ENCODE assay signal across 27 cellular contexts in genomic region chr3:132837615-132838014, GRCh38.
DNase-seq lines count a peak whose midpoint lies in the region; ATAC-seq, FAIRE-seq and TF ChIP-seq lines count a peak whose summit lies in the region.
"Had no signal": no experiment of that assay in that cellular context is flagged by ENCODE, and none has a peak within 500 bp of the region (broad histone marks: within the 10 kb centered on the region; RNA-seq: fewer than 3 reads in every experiment).

No MANE protein-coding gene starts in this region.

- H3K27ac ChIP-seq in K562 (ENCODE audit: extremely low read depth, low read depth, low read length) (no peak overlapping the region), breast epithelium (no peak overlapping the region), ovary (no peak overlapping the region)
- H3K27ac ChIP-seq: 22Rv1, BLaER1 had no signal

- no TSS peak for BruUV-seq in K562 (replicated peaks; lab: Mats Ljungman, UMichigan)

- WGBS in K562 (ENCODE audit: insufficient coverage, low coverage, missing lambda C conversion rate): 48% methylated on average over 2 of the region's 2 CpGs
- WGBS in ovary, 3 donors: 84 to 91% (median 91%) methylated on average over 2 of the region's 2 CpGs

- no peak overlapping the region for H3K9ac ChIP-seq in K562 (ENCODE audit: insufficient read depth in 1 of 2, low read depth in 2 of 2, low read length in 2 of 2)
- H3K9ac ChIP-seq: BLaER1 had no signal

- H3K4me1 ChIP-seq in K562 (replicated peaks in 1 of 2; ENCODE audit: control insufficient read depth in 2 of 2, insufficient read depth in 2 of 2, low read length in 2 of 2) (no peaks in the 10 kb centered on the region), breast epithelium (no peaks in the 10 kb centered on the region), ovary (ENCODE audit: insufficient read depth) (no peaks in the 10 kb centered on the region)
- H3K4me1 ChIP-seq: BE2C, BLaER1 had no signal

- in situ Hi-C loops in K562 (cut with MboI): no loop called here

- no peak for TF ChIP-seq POLR2A in K562 (conservative IDR thresholded peaks at IDR 0.05)
- TF ChIP-seq POLR2A in breast epithelium (IDR thresholded peaks at IDR 0.05): no peak
- no peak for TF ChIP-seq POLR2A in ovary (IDR thresholded peaks at IDR 0.05)

- TF ChIP-seq CTCF in K562 (IDR thresholded peaks at IDR 0.05 in 2 of 3, conservative IDR thresholded peaks at IDR 0.05 in 1 of 3; ENCODE audit: insufficient read depth in 2 of 3, low read depth in 1 of 3, low read length in 3 of 3) (no peak), fibroblast of mammary gland (conservative IDR thresholded peaks at IDR 0.05; ENCODE audit: control insufficient read depth, insufficient read depth, low read depth, low read length) (no peak), breast epithelium (IDR thresholded peaks at IDR 0.05) (no peak), ovary (IDR thresholded peaks at IDR 0.05) (no peak)

- no peaks in the 10 kb centered on the region for H3K9me1 ChIP-seq in K562 (ENCODE audit: control insufficient read depth, insufficient read depth, low read length)

- ATAC-seq in K562: no peak
- ATAC-seq: GM12878 had no signal

- no peaks in the 10 kb centered on the region for H4K20me1 ChIP-seq in K562 (replicated peaks; ENCODE audit: control insufficient read depth, insufficient read depth, low read length)
- H4K20me1 ChIP-seq: BLaER1 had no signal

- H3K4me3 ChIP-seq in K562 (no peak overlapping the region), fibroblast of mammary gland (ENCODE audit: control insufficient read depth, low read depth, low read length) (no peak overlapping the region), breast epithelium (no peak overlapping the region), ovary (no peak overlapping the region)
- H3K4me3 ChIP-seq: BLaER1, GM12878 had no signal

- TF ChIP-seq EP300 in K562 (IDR thresholded peaks at IDR 0.05; ENCODE audit: low read length): no peak
- no peak for TF ChIP-seq EP300 in ovary (IDR thresholded peaks at IDR 0.05)

- CTCF ChIA-PET in K562 (lab: Yijun Ruan, JAX; ENCODE audit: low intra/inter-chr PET ratio): no interaction called here

- H2AFZ ChIP-seq in K562 (ENCODE audit: low read depth, low read length): no peak overlapping the region

- no peak for FAIRE-seq in K562 (lab: Jason Lieb, UNC)
- FAIRE-seq: GM12878, GM12892, GM18507 had no signal

- intact Hi-C loops in K562 (cut with micrococcal nuclease): no loop called here
- intact Hi-C loops in breast epithelium (cut with DNase I; ENCODE audit: low total_unique reads): no loop called here
- intact Hi-C loops in ovary (cut with DNase I): no loop called here

- H3K79me2 ChIP-seq in K562 (ENCODE audit: control insufficient read depth, insufficient read depth, low read length): no peaks in the 10 kb centered on the region

- DNase-seq in NCI-H82 (lab: John Stamatoyannopoulos, UW) (peak; percentile 7), NCI-H82 treated with DMSO at 0.1 percent for 48 hours (lab: John Stamatoyannopoulos, UW; ENCODE audit: unreplicated experiment) (no peak), NAMALWA (ENCODE audit: low spot score) (peak; percentile 9), K562 (ENCODE audit: extremely low read depth in 1 of 4, low spot score in 3 of 4) (peak in 2 of 4 experiments; percentile 3 to 8), fibroblast of mammary gland (ENCODE audit: low read depth) (peak; percentile 0), breast epithelium (ENCODE audit: low spot score in 2 of 2) (no peak), ovary (no peak)
- no peak for DNase-seq in activated CD4-positive, alpha-beta T cell treated with anti-CD3 and anti-CD28 coated beads for 48 hours
- DNase-seq: ACHN; BE2C; C1 segment of cervical spinal cord; CD4-positive, alpha-beta memory T cell; CD4-positive, CD25-positive, alpha-beta regulatory T cell; CD8-positive, alpha-beta memory T cell; COR-L47; DMS 273 treated with DMSO at 0.1 percent for 48 hours; DMS153; DMS53; DMS79; DND-41; EL; GDM1 had no signal

- H3K36me3 ChIP-seq in K562 (ENCODE audit: control insufficient read depth, insufficient read depth, low read length) (no peaks in the 10 kb centered on the region), breast epithelium (no peaks in the 10 kb centered on the region), ovary (no peaks in the 10 kb centered on the region)
- H3K36me3 ChIP-seq: BE2C, BLaER1 had no signal

- POLR2A ChIA-PET in K562 (lab: Yijun Ruan, JAX): no interaction called here

- H3K4me2 ChIP-seq in K562 (ENCODE audit: insufficient read depth, low read length): no peak overlapping the region
- H3K4me2 ChIP-seq: BLaER1 had no signal

- H3K9me3 ChIP-seq in K562 (replicated peaks; ENCODE audit: control insufficient read depth, insufficient read depth, low read depth, low read length) (no peaks in the 10 kb centered on the region), breast epithelium (no peaks in the 10 kb centered on the region), ovary (no peaks in the 10 kb centered on the region)
- H3K9me3 ChIP-seq: BE2C, BLaER1 had no signal

- H3K27me3 ChIP-seq in K562 (ENCODE audit: control insufficient read depth in 2 of 2, insufficient read depth in 2 of 2, low read length in 2 of 2) (no peaks in the 10 kb centered on the region), breast epithelium (no peaks in the 10 kb centered on the region), ovary (no peaks in the 10 kb centered on the region)
- H3K27me3 ChIP-seq: BE2C, BLaER1 had no signal

- TF ChIP-seq RAD21 in K562 (CRISPR knock-in tag; conservative IDR thresholded peaks at IDR 0.05 in 1 of 2, IDR thresholded peaks at IDR 0.05 in 1 of 2): no peak

TF ChIP-seq in K562, 482 proteins besides CTCF, POLR2A, EP300 and RAD21:
- TF ChIP-seq C11orf30 (IDR thresholded peaks at IDR 0.05; ENCODE audit: low read depth) (peak; percentile 19; the same call in 1 of the 2 replicates), ZFP36 (IDR thresholded peaks at IDR 0.05; ENCODE audit: low read depth, low read length, partially characterized antibody) (peak; percentile 60), ZNF583 (CRISPR knock-in tag; IDR thresholded peaks at IDR 0.05) (no peak), RBM25 (IDR thresholded peaks at IDR 0.05; ENCODE audit: low read depth, low read length, severe bottlenecking) (peak; percentile 80), TEAD2 (tag; IDR thresholded peaks at IDR 0.05) (no peak)

Comparison
In these comparisons a context has a peak if more than half of its experiments do, and no peak if none do; other contexts are left out.
1. DNase-seq: peak in NCI-H82 (single experiment), NAMALWA (single experiment) and fibroblast of mammary gland (single experiment); none in NCI-H82 treated with DMSO at 0.1 percent for 48 hours (single experiment), breast epithelium (0 of 2), ovary (0 of 5) and activated CD4-positive, alpha-beta T cell treated with anti-CD3 and anti-CD28 coated beads for 48 hours (single experiment).